20 cellular contexts compared by ENCODE assay signal in genomic region chr4:70037559-70037958, GRCh38. TPM values are rescaled to one million over a fixed set of nuclear protein-coding genes. Genes with fewer than 3 reads are reported as not detected.
"Had no signal": no experiment of that assay in that cellular context is flagged by ENCODE, and none has a peak within 500 bp of the region (broad histone marks: within the 10 kb centered on the region; RNA-seq: fewer than 3 reads in every experiment).

No MANE protein-coding gene starts in this region.

RNA-seq across cellular contexts. Expression of gene HTN3, which starts 9.3 kb away (rescaled TPM):
- total RNA-seq: activated naive CD4-positive, alpha-beta T cell treated with anti-CD3 and anti-CD28 coated beads for 36 hours; activated naive CD4-positive, alpha-beta T cell treated with anti-CD3 and anti-CD28 coated beads, Interleukin-2, amount 50 U/mL, for 72 hours; activated naive CD8-positive, alpha-beta T cell treated with anti-CD3 and anti-CD28 coated beads for 36 hours; activated naive CD8-positive, alpha-beta T cell treated with anti-CD3 and anti-CD28 coated beads, Interleukin-2, amount 10 ng/mL, durations not matched to agents 7 days and 5 days; activated T-cell treated with anti-CD3 and anti-CD28 coated beads, Interleukin-2, amount 50 U/mL, for 4 hours; activated T-cell treated with anti-CD3 and anti-CD28 coated beads, Interleukin-2, amount 50 U/mL, for 72 hours; activated T-helper 1 cell treated with anti-CD3 and anti-CD28 coated beads, Interleukin-12 subunit alpha, Interleukin-12 subunit beta, Interleukin-2, Interleukin-4 antibody, amounts not matched to agents 30 ng/mL and 10 ng/mL and 1 ng/mL, durations not matched to agents 14 hours and 24 hours and 36 hours; activated T-helper 17 cell treated with anti-CD3 and anti-CD28 coated beads, Interleukin-2, amount 50 U/mL, for 72 hours; activated T-helper 2 cell treated with anti-CD3 and anti-CD28 coated beads, Interferon-gamma antibody, Interleukin-2, Interleukin-4, amounts not matched to agents 10 μg/mL and 5 μg/mL and 100 μg/mL, durations not matched to agents 14 hours and 24 hours and 36 hours; adrenal gland; aorta; ascending aorta; astrocyte; body of pancreas; breast epithelium; bronchial epithelial cell; cardiac muscle cell; cardiac septum; cerebellum had no signal
- polyA plus RNA-seq: adipose tissue, aorta, cardiac muscle cell had no signal

RNA-seq across cellular contexts. Expression of gene HTN1, which starts 12.7 kb away (rescaled TPM):
- total RNA-seq: activated naive CD4-positive, alpha-beta T cell treated with anti-CD3 and anti-CD28 coated beads for 36 hours; activated naive CD4-positive, alpha-beta T cell treated with anti-CD3 and anti-CD28 coated beads, Interleukin-2, amount 50 U/mL, for 72 hours; activated naive CD8-positive, alpha-beta T cell treated with anti-CD3 and anti-CD28 coated beads for 36 hours; activated naive CD8-positive, alpha-beta T cell treated with anti-CD3 and anti-CD28 coated beads, Interleukin-2, amount 10 ng/mL, durations not matched to agents 7 days and 5 days; activated T-cell treated with anti-CD3 and anti-CD28 coated beads, Interleukin-2, amount 50 U/mL, for 4 hours; activated T-cell treated with anti-CD3 and anti-CD28 coated beads, Interleukin-2, amount 50 U/mL, for 72 hours; activated T-helper 1 cell treated with anti-CD3 and anti-CD28 coated beads, Interleukin-12 subunit alpha, Interleukin-12 subunit beta, Interleukin-2, Interleukin-4 antibody, amounts not matched to agents 30 ng/mL and 10 ng/mL and 1 ng/mL, durations not matched to agents 14 hours and 24 hours and 36 hours; activated T-helper 17 cell treated with anti-CD3 and anti-CD28 coated beads, Interleukin-2, amount 50 U/mL, for 72 hours; activated T-helper 2 cell treated with anti-CD3 and anti-CD28 coated beads, Interferon-gamma antibody, Interleukin-2, Interleukin-4, amounts not matched to agents 10 μg/mL and 5 μg/mL and 100 μg/mL, durations not matched to agents 14 hours and 24 hours and 36 hours; adrenal gland; aorta; ascending aorta; astrocyte; body of pancreas; breast epithelium; bronchial epithelial cell; cardiac muscle cell; cardiac septum; cerebellum had no signal
- polyA plus RNA-seq: adipose tissue, adrenal gland, aorta, cardiac muscle cell had no signal

RNA-seq across cellular contexts. Expression of gene STATH, which starts 41.8 kb away (rescaled TPM):
- total RNA-seq: activated naive CD4-positive, alpha-beta T cell treated with anti-CD3 and anti-CD28 coated beads for 36 hours; activated naive CD4-positive, alpha-beta T cell treated with anti-CD3 and anti-CD28 coated beads, Interleukin-2, amount 50 U/mL, for 72 hours; activated naive CD8-positive, alpha-beta T cell treated with anti-CD3 and anti-CD28 coated beads for 36 hours; activated naive CD8-positive, alpha-beta T cell treated with anti-CD3 and anti-CD28 coated beads, Interleukin-2, amount 10 ng/mL, durations not matched to agents 7 days and 5 days; activated T-cell treated with anti-CD3 and anti-CD28 coated beads, Interleukin-2, amount 50 U/mL, for 4 hours; activated T-cell treated with anti-CD3 and anti-CD28 coated beads, Interleukin-2, amount 50 U/mL, for 72 hours; activated T-helper 1 cell treated with anti-CD3 and anti-CD28 coated beads, Interleukin-12 subunit alpha, Interleukin-12 subunit beta, Interleukin-2, Interleukin-4 antibody, amounts not matched to agents 30 ng/mL and 10 ng/mL and 1 ng/mL, durations not matched to agents 14 hours and 24 hours and 36 hours; activated T-helper 17 cell treated with anti-CD3 and anti-CD28 coated beads, Interleukin-2, amount 50 U/mL, for 72 hours; activated T-helper 2 cell treated with anti-CD3 and anti-CD28 coated beads, Interferon-gamma antibody, Interleukin-2, Interleukin-4, amounts not matched to agents 10 μg/mL and 5 μg/mL and 100 μg/mL, durations not matched to agents 14 hours and 24 hours and 36 hours; adrenal gland; aorta; ascending aorta; astrocyte; body of pancreas; breast epithelium; bronchial epithelial cell; cardiac muscle cell; cardiac septum; cerebellum had no signal
- polyA plus RNA-seq: adipose tissue, adrenal gland, aorta had no signal
